In the genomic region with DNA sequence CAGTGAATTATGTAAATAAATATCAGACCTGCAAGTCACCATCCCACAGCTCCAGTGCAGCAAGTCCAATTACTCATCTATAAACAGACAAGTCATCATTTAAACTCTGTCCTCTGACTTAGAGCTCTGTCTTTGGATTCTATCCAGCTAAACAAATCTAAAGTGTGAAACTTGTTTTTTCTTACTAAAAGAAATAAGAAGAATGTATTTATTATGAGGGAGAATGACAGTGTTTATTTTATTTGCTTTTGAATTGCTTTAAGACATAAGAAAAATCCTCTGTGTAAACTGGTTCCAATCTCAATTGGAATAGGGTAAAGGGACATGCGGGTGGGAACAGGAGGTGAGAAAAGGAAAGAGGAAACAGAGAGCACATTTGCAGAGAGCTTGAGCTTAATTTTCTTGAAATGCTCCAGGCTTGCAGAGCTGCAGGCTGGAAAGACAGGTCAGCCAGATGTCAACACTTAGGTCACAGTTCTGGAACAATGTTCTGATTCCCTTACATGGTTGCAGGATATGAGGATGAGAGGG, we compare ENCODE assay signal across 17 cellular contexts.
DNase-seq lines count a peak whose midpoint lies in the region; ATAC-seq and TF ChIP-seq lines count a peak whose summit lies in the region.
"Had no signal": no experiment of that assay in that cellular context is flagged by ENCODE, and none has a peak within 500 bp of the region (broad histone marks: within the 10 kb centered on the region; RNA-seq: fewer than 3 reads in every experiment).

No MANE protein-coding gene starts in this region.

- DNase-seq in AG20443 (ENCODE audit: low spot score) = peak; percentile 20
- no peak for DNase-seq in RWPE2 (ENCODE audit: low spot score)
- DNase-seq in fibroblast of pulmonary artery (ENCODE audit: low read depth) = peak; percentile 28
- no peak for DNase-seq in nephron progenitor cell
- DNase-seq in activated T-cell treated with anti-CD3 and anti-CD28 coated beads, Interleukin-2, amount 50 U/mL, for 48 hours = no peak
- DNase-seq in NAMALWA (ENCODE audit: low spot score) = no peak
- DNase-seq: activated effector memory CD4-positive, alpha-beta T cell treated with Interleukin-2 at 50 U/mL for 16 hours; Caco-2; glutamatergic neuron; NCI-H2081 treated with DMSO at 0.1 percent for 48 hours; NCI-H526; PC-9; thyroid gland; WERI-Rb-1 had no signal

- H3K27ac ChIP-seq in RWPE2 (ENCODE audit: poor library complexity, severe bottlenecking) = no peak overlapping the region
- H3K27ac ChIP-seq: ascending aorta, PC-9, thyroid gland, WERI-Rb-1 had no signal

- peaks cover 25% of the 10 kb centered on the region for H3K4me1 Mint-ChIP-seq in nephron progenitor cell

- peaks cover 4% of the 10 kb centered on the region for H3K9me3 Mint-ChIP-seq in nephron progenitor cell

- peaks cover 11% of the 10 kb centered on the region for H3K4me1 ChIP-seq in RWPE2 (ENCODE audit: insufficient read depth, poor library complexity, severe bottlenecking)
- H3K4me1 ChIP-seq: ascending aorta, Caco-2, thyroid gland had no signal

- peak overlapping the region; percentile 8 for H3K27ac Mint-ChIP-seq in nephron progenitor cell

- H3K36me3 ChIP-seq in RWPE2 (ENCODE audit: low read depth) = no peaks in the 10 kb centered on the region
- H3K36me3 ChIP-seq: ascending aorta, thyroid gland, WERI-Rb-1 had no signal

- H3K27me3 Mint-ChIP-seq in nephron progenitor cell (ENCODE audit: low read depth, poor library complexity) = peaks cover 12% of the 10 kb centered on the region

- H3K9me3 ChIP-seq in RWPE2 (ENCODE audit: severe bottlenecking) = no peaks in the 10 kb centered on the region
- H3K9me3 ChIP-seq: ascending aorta, Caco-2, thyroid gland had no signal

- H3K36me3 Mint-ChIP-seq in nephron progenitor cell (ENCODE audit: low read depth) = no peaks in the 10 kb centered on the region

- H3K27me3 ChIP-seq in RWPE2 (ENCODE audit: insufficient read depth, poor library complexity, severe bottlenecking) = no peaks in the 10 kb centered on the region
- H3K27me3 ChIP-seq: ascending aorta, thyroid gland had no signal

- TF ChIP-seq CTCF in RWPE2 (IDR thresholded peaks at IDR 0.05; ENCODE audit: poor library complexity, severe bottlenecking) (no peak), fibroblast of pulmonary artery (IDR thresholded peaks at IDR 0.05; ENCODE audit: low read length, missing control alignments) (no peak), nephron progenitor cell (IDR thresholded peaks at IDR 0.05) (no peak)

- no peak overlapping the region for H3K4me3 Mint-ChIP-seq in nephron progenitor cell

- H3K4me3 ChIP-seq in RWPE2 (ENCODE audit: severe bottlenecking) = no peak overlapping the region
- no peak overlapping the region for H3K4me3 ChIP-seq in fibroblast of pulmonary artery (replicated peaks; ENCODE audit: low read depth, low read length)
- H3K4me3 ChIP-seq: ascending aorta, PC-9, thyroid gland had no signal

- ATAC-seq in RWPE2 (ENCODE audit: low read depth) = peak; percentile 79
- no peak for ATAC-seq in GM21526 (IDR thresholded peaks at IDR 0.05; ENCODE audit: low FRiP score, unreplicated experiment)
- no peak for ATAC-seq in HG03139 (IDR thresholded peaks at IDR 0.05; ENCODE audit: unreplicated experiment)

Comparison
In these comparisons a context has a peak if more than half of its experiments do, and no peak if none do; other contexts are left out.
1. DNase-seq: peak in AG20443 (single experiment) and fibroblast of pulmonary artery (single experiment); none in RWPE2 (single experiment), nephron progenitor cell (single experiment), activated T-cell treated with anti-CD3 and anti-CD28 coated beads, Interleukin-2, amount 50 U/mL, for 48 hours (0 of 2) and NAMALWA (single experiment).